ENCODE assay signal across 8 cellular contexts in the genomic region with DNA sequence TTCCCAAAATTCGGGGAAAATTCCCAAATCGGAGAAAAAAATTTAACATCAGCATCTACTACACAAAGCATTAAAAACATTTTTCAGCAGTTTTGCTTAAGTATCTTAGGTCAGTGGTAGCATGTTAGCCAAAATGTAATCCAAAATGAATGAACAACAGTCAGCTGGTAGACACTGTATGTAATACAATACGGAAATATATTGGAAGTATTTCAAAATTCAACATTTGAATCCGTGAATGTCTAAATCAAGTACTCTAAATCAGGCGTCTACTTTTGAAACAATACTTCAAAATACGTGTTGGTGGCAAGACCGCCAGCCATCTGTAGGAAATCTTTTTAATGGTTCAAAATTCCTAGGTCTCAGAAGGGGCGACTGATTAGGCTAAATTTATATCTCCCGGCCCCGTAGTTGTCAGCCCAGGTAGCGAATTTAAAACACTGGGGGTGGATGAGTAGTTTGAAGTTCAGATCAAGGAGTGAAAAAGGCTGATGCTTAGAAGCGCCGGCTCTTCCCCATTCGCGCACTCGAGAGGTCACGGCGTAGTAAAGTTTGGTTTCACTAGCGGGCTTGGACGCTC. TPM values are rescaled to one million over a fixed set of nuclear protein-coding genes. Genes with fewer than 3 reads are reported as not detected.
DNase-seq lines count a peak whose midpoint lies in the region; ATAC-seq and TF ChIP-seq lines count a peak whose summit lies in the region.

No MANE protein-coding gene starts in this region.

- CTCF ChIA-PET in activated CD8-positive, alpha-beta T cell treated with anti-CD3 and anti-CD28 coated beads, Interleukin-2, amount 10 ng/mL, durations not matched to agents 7 days and 5 days (lab: Charles Lee), result interaction anchor here (0.7 to 2.6 kb wide), 3 partner anchors 82 to 227 kb away, joined by 4 to 7 read pairs (median 4); no protein-coding TSS in a partner anchor

- H3K9me3 Mint-ChIP-seq in activated CD8-positive, alpha-beta T cell treated with anti-CD3 and anti-CD28 coated beads, Interleukin-2, amount 10 ng/mL, durations not matched to agents 7 days and 5 days (ENCODE audit: insufficient read depth), result peaks cover 4% of the 10 kb centered on the region

- no peaks in the 10 kb centered on the region for H3K27me3 Mint-ChIP-seq in activated CD8-positive, alpha-beta T cell treated with anti-CD3 and anti-CD28 coated beads, Interleukin-2, amount 10 ng/mL, durations not matched to agents 7 days and 5 days (ENCODE audit: low read depth)

- peaks cover 44% of the 10 kb centered on the region for H3K36me3 Mint-ChIP-seq in activated CD8-positive, alpha-beta T cell treated with anti-CD3 and anti-CD28 coated beads, Interleukin-2, amount 10 ng/mL, durations not matched to agents 7 days and 5 days (ENCODE audit: low read depth)

- H3K9ac ChIP-seq in HUES64 (ENCODE audit: low read depth, low read length), result peak overlapping the region; percentile 95

- DNase-seq in GM12864 (ENCODE audit: low read depth), result no peak
- no peak for DNase-seq in activated CD8-positive, alpha-beta T cell treated with anti-CD3 and anti-CD28 coated beads, Interleukin-2, amount 10 ng/mL, durations not matched to agents 7 days and 5 days
- DNase-seq in heart left ventricle, result no peak
- DNase-seq in sciatic nerve (ENCODE audit: low spot score), result no peak
- DNase-seq in posterior vena cava (ENCODE audit: low spot score), result no peak
- DNase-seq in iPS-NIHi7 (ENCODE audit: extremely low spot score), result no peak

- intact Hi-C loops in heart left ventricle (cut with DNase I) (loop anchor here in 2 of 10 donors (5.0 to 10.0 kb wide), 2 partner anchors 225 to 262 kb away; a partner anchor contains a TSS), sciatic nerve (cut with DNase I) (no loop called here), posterior vena cava (cut with DNase I) (no loop called here)

- TF ChIP-seq POLR2A in heart left ventricle (IDR thresholded peaks at IDR 0.05), result no peak

- WGBS in HUES64, result 4% methylated on average over 19 of the region's 20 CpGs
- 1 to 2% (median 1%) methylated on average over 18 to 20 of the region's 20 CpGs for WGBS in heart left ventricle, 4 donors

- H3K4me3 ChIP-seq in GM12864 (ENCODE audit: low read depth, low read length) (peak overlapping the region; percentile 77), HUES64 (ENCODE audit: low read length) (peak overlapping the region; percentile 94), heart left ventricle (peak overlapping the region; percentile 73 to 98 (median 90))

- ATAC-seq in GM21423 (IDR thresholded peaks at IDR 0.05; ENCODE audit: unreplicated experiment) (peak; percentile 16), heart left ventricle (peak; percentile 0 to 27 (median 20)), sciatic nerve (peak; percentile 31)
- peak; percentile 19 for ATAC-seq in activated CD8-positive, alpha-beta T cell treated with anti-CD3 and anti-CD28 coated beads, Interleukin-2, amount 10 ng/mL, durations not matched to agents 7 days and 5 days

- no peaks in the 10 kb centered on the region for H3K27me3 ChIP-seq in HUES64 (ENCODE audit: insufficient read depth, low read length)
- H3K27me3 ChIP-seq in heart left ventricle, result no peaks in the 10 kb centered on the region

- POLR2A ChIA-PET in activated CD8-positive, alpha-beta T cell treated with anti-CD3 and anti-CD28 coated beads, Interleukin-2, amount 10 ng/mL, durations not matched to agents 7 days and 5 days (lab: Charles Lee), result interaction anchor here (0.6 to 5.2 kb wide), 10 partner anchors 14 to 774 kb away, joined by 3 to 57 read pairs (median 3); a partner anchor contains a TSS

- H3K4me1 Mint-ChIP-seq in activated CD8-positive, alpha-beta T cell treated with anti-CD3 and anti-CD28 coated beads, Interleukin-2, amount 10 ng/mL, durations not matched to agents 7 days and 5 days (ENCODE audit: low read depth), result peaks cover 58% of the 10 kb centered on the region

- H3K4me3 Mint-ChIP-seq in activated CD8-positive, alpha-beta T cell treated with anti-CD3 and anti-CD28 coated beads, Interleukin-2, amount 10 ng/mL, durations not matched to agents 7 days and 5 days, result peak overlapping the region; percentile 95

- H3K27ac Mint-ChIP-seq in activated CD8-positive, alpha-beta T cell treated with anti-CD3 and anti-CD28 coated beads, Interleukin-2, amount 10 ng/mL, durations not matched to agents 7 days and 5 days, result peak overlapping the region; percentile 99

- peaks cover 26% of the 10 kb centered on the region for H3K4me1 ChIP-seq in HUES64 (ENCODE audit: insufficient read depth, low read length)
- H3K4me1 ChIP-seq in heart left ventricle, result peaks cover 0 to 61% (median 47%) of the 10 kb centered on the region in 12 donors

- H3K27ac ChIP-seq in HUES64 (ENCODE audit: low read depth, low read length) (peak overlapping the region; percentile 97), heart left ventricle (peak overlapping the region; percentile 96 to 100 (median 99))

- H3K9me3 ChIP-seq in HUES64 (ENCODE audit: insufficient read depth, low read depth, low read length) (no peaks in the 10 kb centered on the region), heart left ventricle (no peaks in the 10 kb centered on the region)

- H3K36me3 ChIP-seq in HUES64 (ENCODE audit: insufficient read depth, low read length) (0 out of 2 replicates have a peak, but pooled peaks cover 11% of the 10 kb centered on the region), heart left ventricle (peaks cover 0 to 15% (median 0%) of the 10 kb centered on the region in 9 donors)

- TF ChIP-seq CTCF in GM12864 (IDR thresholded peaks at IDR 0.05; ENCODE audit: low read depth, low read length, missing control alignments) (no peak), heart left ventricle (IDR thresholded peaks at IDR 0.05) (no peak)

RNA-seq across cellular contexts. Expression of a gene that starts 1.0 kb away (rescaled TPM):
- 47.6 TPM for polyA plus RNA-seq in HUES64 (2013, experiment 1 of 2)
- 57.7 TPM for polyA plus RNA-seq in HUES64 (2013, experiment 2 of 2)
- 100 to 1,000 TPM; 131 to 134 TPM for total RNA-seq in activated CD8-positive, alpha-beta T cell treated with anti-CD3 and anti-CD28 coated beads, Interleukin-2, amount 10 ng/mL, durations not matched to agents 7 days and 5 days
- total RNA-seq in heart left ventricle, result 100 to 1,000 TPM in 4 of 9 donors, 10 to 100 TPM in 5; 71.3 to 148 (median 98.7) TPM
- polyA plus RNA-seq in heart left ventricle, result 10 to 100 TPM; 26.4 to 30.8 TPM
- 156 TPM for total RNA-seq in sciatic nerve
- 100 to 1,000 TPM; 105 to 114 TPM for total RNA-seq in posterior vena cava
